Comparison of ENCODE assay signal across 19 cellular contexts in genomic region chr3:177055557-177056290, GRCh38.
DNase-seq lines count a peak whose midpoint lies in the region; ATAC-seq and TF ChIP-seq lines count a peak whose summit lies in the region.
"Had no signal": no experiment of that assay in that cellular context is flagged by ENCODE, and none has a peak within 500 bp of the region (broad histone marks: within the 10 kb centered on the region; RNA-seq: fewer than 3 reads in every experiment).

No MANE protein-coding gene starts in this region.

- POLR2A ChIA-PET in A673 (lab: Charles Lee; ENCODE audit: low non-redundant PET): interaction anchor here (0.6 to 1.0 kb wide), 3 partner anchors 21 to 461 kb away, joined by 3 to 6 read pairs (median 3); no protein-coding TSS in a partner anchor

- H3K27me3 ChIP-seq in A673 (replicated peaks; ENCODE audit: insufficient read depth, low read depth, low read length, poor library complexity) (no peaks in the 10 kb centered on the region), right atrium auricular region (no peaks in the 10 kb centered on the region)
- H3K27me3 ChIP-seq: right lobe of liver, vagina had no signal

- H3K36me3 ChIP-seq in A673 (ENCODE audit: insufficient read depth, low read length, poor library complexity, severe bottlenecking): peaks cover 26% of the 10 kb centered on the region
- H3K36me3 ChIP-seq in right atrium auricular region: peaks cover 5% of the 10 kb centered on the region
- H3K36me3 ChIP-seq: right lobe of liver, vagina had no signal

- intact Hi-C loops in A673 (cut with micrococcal nuclease; ENCODE audit: unreplicated experiment): loop anchor here (10.0 kb wide), 3 partner anchors 719 to 1329 kb away; no protein-coding TSS in a partner anchor

- ATAC-seq in SK-N-SH treated with all-trans-retinoic acid at 6 μM for 48 hours: peak; percentile 73
- no peak for ATAC-seq in GM21723 (IDR thresholded peaks at IDR 0.05; ENCODE audit: unreplicated experiment)
- ATAC-seq in HG03565 (IDR thresholded peaks at IDR 0.05; ENCODE audit: unreplicated experiment): no peak
- ATAC-seq: GM23338, right lobe of liver had no signal

- DNase-seq in A673 (ENCODE audit: low spot score): peak; percentile 83
- DNase-seq in G401 (ENCODE audit: low spot score): peak; percentile 48
- peak; percentile 63 for DNase-seq in fibroblast of peridontal ligament (ENCODE audit: extremely low read depth)
- no peak for DNase-seq in right atrium auricular region (ENCODE audit: low spot score)
- no peak for DNase-seq in occipital lobe (lab: John Stamatoyannopoulos, UW)
- DNase-seq: activated CD8-positive, alpha-beta memory T cell treated with anti-CD3 and anti-CD28 coated beads for 24 hours; aorta; endodermal cell; hypothalamus; midbrain; NCI-H1105; NCI-H2107; right lobe of liver had no signal

- no peak overlapping the region for H3K4me3 ChIP-seq in A673 (ENCODE audit: low read depth, low read length, poor library complexity, severe bottlenecking)
- H3K4me3 ChIP-seq in right atrium auricular region: no peak overlapping the region
- H3K4me3 ChIP-seq: GM23338, right lobe of liver, vagina had no signal

- peaks cover 97% of the 10 kb centered on the region for H3K4me1 ChIP-seq in A673 (ENCODE audit: insufficient read depth, low read length, poor library complexity, severe bottlenecking)
- H3K4me1 ChIP-seq in right atrium auricular region: peaks cover 0 to 51% of the 10 kb centered on the region in 2 donors
- H3K4me1 ChIP-seq: right lobe of liver had no signal

- in situ Hi-C loops in G401 (cut with HindIII; ENCODE audit: low sequenced_read_pairs): no loop called here

- TSS peak; percentile 82 for BruUV-seq in A673 (replicated peaks; lab: Mats Ljungman, UMichigan)

- H3K9me3 ChIP-seq in A673 (ENCODE audit: low read depth, low read length, poor library complexity, severe bottlenecking): no peaks in the 10 kb centered on the region
- no peaks in the 10 kb centered on the region for H3K9me3 ChIP-seq in right atrium auricular region
- H3K9me3 ChIP-seq: right lobe of liver, vagina had no signal

- no peak for TF ChIP-seq CTCF in A673 (conservative IDR thresholded peaks at IDR 0.05; ENCODE audit: low read depth, low read length)
- TF ChIP-seq CTCF in right atrium auricular region (IDR thresholded peaks at IDR 0.05): no peak

- CTCF ChIA-PET in A673 (lab: Charles Lee): no interaction called here

- H3K27ac ChIP-seq in A673 (ENCODE audit: low read depth, low read length, poor library complexity, severe bottlenecking) (peak overlapping the region; percentile 81), right atrium auricular region (no peak overlapping the region)
- H3K27ac ChIP-seq: HL-60, right lobe of liver, vagina had no signal

TF ChIP-seq in SK-N-SH treated with all-trans-retinoic acid at 6 μM for 48 hours, 23 proteins besides CTCF, POLR2A, EP300 and RAD21:
- TF ChIP-seq PATZ1 (CRISPR knock-in tag; IDR thresholded peaks at IDR 0.05; ENCODE audit: borderline replicate concordance) (no peak), ARNTL (CRISPR knock-in tag; IDR thresholded peaks at IDR 0.05; ENCODE audit: borderline replicate concordance, low read depth) (no peak)

Comparison
In these comparisons a context has a peak if more than half of its experiments do, and no peak if none do; other contexts are left out.
1. DNase-seq: peak in A673 (single experiment), G401 (single experiment) and fibroblast of peridontal ligament (single experiment); none in right atrium auricular region (single experiment) and occipital lobe (single experiment).